Comparison of ENCODE assay signal across 28 cellular contexts in genomic region chr3:194939532-194939909, GRCh38.
"Had no signal": no experiment of that assay in that cellular context is flagged by ENCODE, and none has a peak within 500 bp of the region (broad histone marks: within the 10 kb centered on the region; RNA-seq: fewer than 3 reads in every experiment).

No MANE protein-coding gene starts in this region.

- H3K27ac Mint-ChIP-seq: immature natural killer cell; mesothelial cell of epicardium; naive B cell; natural killer cell; stimulated activated naive CD8-positive, alpha-beta T cell treated with anti-CD3 and anti-CD28 coated beads, Interleukin-15, Interleukin-2, amounts not matched to agents 100 ng/mL and 50 ng/mL, for 24 hours had no signal

- DNase-seq: immature natural killer cell; left lung; lower lobe of right lung; mammary epithelial cell; mesenchymal stem cell; naive B cell; natural killer cell; occipital lobe; retina; stimulated activated CD4-positive, alpha-beta T cell treated with anti-CD3 and anti-CD28 coated beads, Interleukin-12 subunit alpha, Interleukin-12 subunit beta, amount 100 ng/mL, for 4 hours; stimulated activated CD4-positive, alpha-beta T cell treated with anti-CD3 and anti-CD28 coated beads, Interleukin-15, amount 100 ng/mL, for 24 hours; stimulated activated CD4-positive, alpha-beta T cell treated with anti-CD3 and anti-CD28 coated beads, Interleukin-2, amount 100 ng/mL, for 24 hours; stimulated activated CD4-positive, alpha-beta T cell treated with anti-CD3 and anti-CD28 coated beads, Interleukin-4, amount 100 ng/mL, for 1 hour; stimulated activated naive CD4-positive, alpha-beta T cell; tibial artery; trophoblast cell had no signal

- ATAC-seq: left colon, natural killer cell, upper lobe of right lung had no signal

- H3K27ac ChIP-seq: left lung, lower lobe of right lung, neutrophil, ovary, prostate gland, skin epidermis, suprapubic skin, thoracic aorta, tibial artery, upper lobe of right lung had no signal

- H3K36me3 Mint-ChIP-seq: immature natural killer cell, mesothelial cell of epicardium, naive B cell, natural killer cell had no signal

- H3K27me3 ChIP-seq: heart left ventricle, left lung, neutrophil, ovary, suprapubic skin, upper lobe of right lung had no signal

- H3K36me3 ChIP-seq: heart left ventricle, left lung, lower lobe of right lung, neutrophil, ovary, prostate gland, suprapubic skin, thoracic aorta, tibial artery, upper lobe of right lung had no signal

- H3K4me3 ChIP-seq: heart left ventricle, left lung, lower lobe of right lung, ovary, prostate gland, skin epidermis, suprapubic skin, thoracic aorta, tibial artery, upper lobe of right lung had no signal

- H3K9me3 ChIP-seq: heart left ventricle, left lung, lower lobe of right lung, neutrophil, ovary, prostate gland, suprapubic skin, thoracic aorta, tibial artery, upper lobe of right lung had no signal

- H3K4me1 ChIP-seq: lower lobe of right lung, prostate gland, suprapubic skin, upper lobe of right lung had no signal

- H3K9me3 Mint-ChIP-seq: immature natural killer cell; mesothelial cell of epicardium; naive B cell; natural killer cell; neural crest cell; stimulated activated naive CD8-positive, alpha-beta T cell treated with anti-CD3 and anti-CD28 coated beads, Interleukin-15, Interleukin-2, amounts not matched to agents 100 ng/mL and 50 ng/mL, for 24 hours had no signal

- H3K4me3 Mint-ChIP-seq: immature natural killer cell; mesothelial cell of epicardium; naive B cell; natural killer cell; neural crest cell; stimulated activated naive CD8-positive, alpha-beta T cell treated with anti-CD3 and anti-CD28 coated beads, Interleukin-15, Interleukin-2, amounts not matched to agents 100 ng/mL and 50 ng/mL, for 24 hours had no signal

- H3K4me1 Mint-ChIP-seq: immature natural killer cell, natural killer cell, neural crest cell had no signal
